In the genomic region with DNA sequence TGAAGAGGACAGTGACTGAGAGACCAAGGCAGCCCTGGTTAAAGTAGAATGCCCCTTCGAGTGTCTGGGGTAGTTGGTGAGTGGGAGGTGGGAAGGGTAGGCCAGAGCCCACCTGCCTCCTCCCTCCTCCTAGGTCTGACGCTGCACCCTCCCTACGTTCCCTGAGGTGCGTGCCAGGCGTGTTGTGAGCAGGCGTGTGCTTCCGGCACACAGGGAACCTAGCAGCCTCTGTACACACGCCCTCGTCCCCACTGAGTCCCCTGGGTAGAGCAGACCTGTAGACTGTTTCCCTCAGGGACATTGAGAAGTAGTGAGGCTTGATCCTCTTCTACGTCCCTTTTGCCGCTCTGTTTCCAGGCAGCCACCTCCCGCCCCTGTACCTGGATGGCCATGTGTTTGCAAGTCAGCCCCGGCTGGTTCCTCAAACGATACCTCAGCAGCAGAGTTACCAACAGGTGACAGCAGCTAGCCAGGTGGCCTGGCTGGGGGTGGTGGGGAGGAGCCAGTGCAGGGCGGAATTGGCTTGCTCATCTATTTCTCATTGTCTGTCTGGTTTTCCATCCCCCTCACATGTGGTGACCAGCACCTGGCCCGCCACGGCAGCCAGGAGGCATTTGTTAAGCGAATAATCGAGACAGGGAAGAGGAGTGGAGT, we compare ENCODE assay signal across 19 cellular contexts. TPM values are rescaled to one million over a fixed set of nuclear protein-coding genes. Genes with fewer than 3 reads are reported as not detected.
DNase-seq lines count a peak whose midpoint lies in the region; ATAC-seq and TF ChIP-seq lines count a peak whose summit lies in the region.
"Had no signal": no experiment of that assay in that cellular context is flagged by ENCODE, and none has a peak within 500 bp of the region (broad histone marks: within the 10 kb centered on the region; RNA-seq: fewer than 3 reads in every experiment).

No MANE protein-coding gene starts in this region.

- WGBS in right cardiac atrium, result 83% methylated on average over 19 of the region's 19 CpGs
- WGBS in heart left ventricle, 4 donors, result 85 to 89% (median 87%) methylated on average over 18 to 19 of the region's 19 CpGs

- peak overlapping the region; percentile 46 for H3K27ac Mint-ChIP-seq in type B pancreatic cell
- H3K27ac Mint-ChIP-seq: activated CD4-positive, alpha-beta memory T cell treated with anti-CD3 and anti-CD28 coated beads for 36 hours; dendritic cell treated with granulocyte-macrophage colony-stimulating factor and Interleukin-4, amounts not matched to agents 40 ng/mL and 50 ng/mL, for 4 days; memory B cell; nephron had no signal

- H3K4me1 ChIP-seq in right cardiac atrium (ENCODE audit: control insufficient read depth, insufficient read depth, low read length) (peaks cover 4% of the 10 kb centered on the region), heart left ventricle (peaks cover 0 to 56% (median 28%) of the 10 kb centered on the region in 12 donors)
- H3K4me1 ChIP-seq: ascending aorta had no signal

- H3K9me3 Mint-ChIP-seq in type B pancreatic cell, result no peaks in the 10 kb centered on the region
- H3K9me3 Mint-ChIP-seq: activated CD4-positive, alpha-beta memory T cell treated with anti-CD3 and anti-CD28 coated beads for 36 hours; dendritic cell treated with granulocyte-macrophage colony-stimulating factor and Interleukin-4, amounts not matched to agents 40 ng/mL and 50 ng/mL, for 4 days; memory B cell; nephron had no signal

- no peaks in the 10 kb centered on the region for H3K27me3 Mint-ChIP-seq in type B pancreatic cell
- H3K27me3 Mint-ChIP-seq: activated CD4-positive, alpha-beta memory T cell treated with anti-CD3 and anti-CD28 coated beads for 36 hours; dendritic cell treated with granulocyte-macrophage colony-stimulating factor and Interleukin-4, amounts not matched to agents 40 ng/mL and 50 ng/mL, for 4 days; memory B cell had no signal

- ATAC-seq in right cardiac atrium, result no peak
- no peak for ATAC-seq in heart left ventricle
- ATAC-seq in GM21515 (IDR thresholded peaks at IDR 0.05; ENCODE audit: unreplicated experiment), result no peak

- H3K36me3 Mint-ChIP-seq in type B pancreatic cell, result peaks cover 30% of the 10 kb centered on the region

- no peak for TF ChIP-seq POLR2A in heart left ventricle (IDR thresholded peaks at IDR 0.05)

- no peaks in the 10 kb centered on the region for H3K27me3 ChIP-seq in right cardiac atrium (ENCODE audit: control insufficient read depth, insufficient read depth)
- H3K27me3 ChIP-seq in heart left ventricle, result no peaks in the 10 kb centered on the region
- H3K27me3 ChIP-seq: ascending aorta had no signal

- DNase-seq in right cardiac atrium (peak in 2 of 3 donors; percentile 26 to 39), heart left ventricle (no peak), RPMI8226 (peak; percentile 19), epithelial cell of esophagus (ENCODE audit: low read depth) (peak; percentile 25), type B pancreatic cell (ENCODE audit: extremely low spot score, unreplicated experiment) (no peak), superior temporal gyrus (ENCODE audit: extremely low spot score) (no peak), midbrain (lab: John Stamatoyannopoulos, UW) (no peak)
- DNase-seq: activated CD4-positive, alpha-beta memory T cell treated with anti-CD3 and anti-CD28 coated beads for 36 hours; H7; NCI-H1694 treated with DMSO at 0.1 percent for 48 hours; NCI-H774 had no signal

- no peaks in the 10 kb centered on the region for H3K4me1 Mint-ChIP-seq in type B pancreatic cell (ENCODE audit: unreplicated experiment)
- H3K4me1 Mint-ChIP-seq: nephron had no signal

- no peak overlapping the region for H3K4me3 Mint-ChIP-seq in type B pancreatic cell
- H3K4me3 Mint-ChIP-seq: activated CD4-positive, alpha-beta memory T cell treated with anti-CD3 and anti-CD28 coated beads for 36 hours; dendritic cell treated with granulocyte-macrophage colony-stimulating factor and Interleukin-4, amounts not matched to agents 40 ng/mL and 50 ng/mL, for 4 days; memory B cell; nephron had no signal

- H3K27ac ChIP-seq in right cardiac atrium (ENCODE audit: low read length), result no peak overlapping the region
- H3K27ac ChIP-seq in heart left ventricle, result peak overlapping the region in 4 of 12 donors; percentile 78 to 92 (median 85)
- H3K27ac ChIP-seq: ascending aorta had no signal

- H3K9me3 ChIP-seq in right cardiac atrium (ENCODE audit: control insufficient read depth, low read length), result no peaks in the 10 kb centered on the region
- H3K9me3 ChIP-seq in heart left ventricle, result no peaks in the 10 kb centered on the region
- H3K9me3 ChIP-seq: ascending aorta had no signal

- peaks cover 5 to 100% (median 95%) of the 10 kb centered on the region in 9 donors for H3K36me3 ChIP-seq in heart left ventricle

- H3K4me3 ChIP-seq in right cardiac atrium (ENCODE audit: low read length), result no peak overlapping the region
- no peak overlapping the region for H3K4me3 ChIP-seq in heart left ventricle
- no peak overlapping the region for H3K4me3 ChIP-seq in epithelial cell of esophagus (ENCODE audit: low read length)
- H3K4me3 ChIP-seq: ascending aorta had no signal

- intact Hi-C loops in right cardiac atrium (cut with DNase I), result no loop called here
- intact Hi-C loops in heart left ventricle (cut with DNase I), result no loop called here

- TF ChIP-seq CTCF in heart left ventricle (IDR thresholded peaks at IDR 0.05), result no peak
- TF ChIP-seq CTCF in epithelial cell of esophagus (IDR thresholded peaks at IDR 0.05; ENCODE audit: insufficient read depth, low read depth, low read length, missing control alignments), result no peak
- TF ChIP-seq CTCF in type B pancreatic cell (conservative IDR thresholded peaks at IDR 0.05), result no peak

RNA-seq across cellular contexts. Expression of a gene that starts 16.9 kb away (rescaled TPM):
- 10 to 100 TPM; 17.3 to 21.9 (median 20.4) TPM for total RNA-seq in right cardiac atrium
- 18.4 TPM for polyA plus RNA-seq in right cardiac atrium
- 10 to 100 TPM; 15.3 to 28.8 (median 20.3) TPM for total RNA-seq in heart left ventricle
- 10 to 100 TPM; 18.4 to 20.3 TPM for polyA plus RNA-seq in heart left ventricle
- total RNA-seq in type B pancreatic cell (ENCODE audit: low replicate concordance), result 48.7 and 55.4 TPM in 2 replicates

RNA-seq across cellular contexts. Expression of a gene that starts 45.2 kb away (rescaled TPM):
- total RNA-seq in right cardiac atrium (10 to 100 TPM; 26.1 to 32.0 (median 27.9) TPM), heart left ventricle (10 to 100 TPM; 16.4 to 45.1 (median 24.9) TPM), type B pancreatic cell (ENCODE audit: low replicate concordance) (25.9 and 36.8 TPM in 2 replicates)
- polyA plus RNA-seq in right cardiac atrium (31.5 TPM), heart left ventricle (10 to 100 TPM; 22.5 to 36.5 TPM)

RNA-seq across cellular contexts. Expression of a gene that starts 59.5 kb away (rescaled TPM):
- total RNA-seq in right cardiac atrium (not detected), heart left ventricle (not detected), type B pancreatic cell (ENCODE audit: low replicate concordance) (3.0 and 5.6 TPM in 2 replicates)
- polyA plus RNA-seq in right cardiac atrium (not detected), heart left ventricle (not detected)
- total RNA-seq: activated CD4-positive, alpha-beta memory T cell treated with anti-CD3 and anti-CD28 coated beads for 36 hours; ascending aorta; RPMI7951; subcutaneous adipose tissue had no signal
- polyA plus RNA-seq: esophagus had no signal

Comparison
In these comparisons a context has a peak if more than half of its experiments do, and no peak if none do; other contexts are left out.
1. DNase-seq: peak in right cardiac atrium (2 of 3), RPMI8226 (single experiment) and epithelial cell of esophagus (single experiment); none in heart left ventricle (0 of 5), type B pancreatic cell (single experiment), superior temporal gyrus (single experiment) and midbrain (single experiment).